Comparison of ENCODE assay signal across 1 cellular context in genomic region chr13:46181799-46182490, GRCh38.
TF ChIP-seq lines count a peak whose summit lies in the region.

A gene with protein sequence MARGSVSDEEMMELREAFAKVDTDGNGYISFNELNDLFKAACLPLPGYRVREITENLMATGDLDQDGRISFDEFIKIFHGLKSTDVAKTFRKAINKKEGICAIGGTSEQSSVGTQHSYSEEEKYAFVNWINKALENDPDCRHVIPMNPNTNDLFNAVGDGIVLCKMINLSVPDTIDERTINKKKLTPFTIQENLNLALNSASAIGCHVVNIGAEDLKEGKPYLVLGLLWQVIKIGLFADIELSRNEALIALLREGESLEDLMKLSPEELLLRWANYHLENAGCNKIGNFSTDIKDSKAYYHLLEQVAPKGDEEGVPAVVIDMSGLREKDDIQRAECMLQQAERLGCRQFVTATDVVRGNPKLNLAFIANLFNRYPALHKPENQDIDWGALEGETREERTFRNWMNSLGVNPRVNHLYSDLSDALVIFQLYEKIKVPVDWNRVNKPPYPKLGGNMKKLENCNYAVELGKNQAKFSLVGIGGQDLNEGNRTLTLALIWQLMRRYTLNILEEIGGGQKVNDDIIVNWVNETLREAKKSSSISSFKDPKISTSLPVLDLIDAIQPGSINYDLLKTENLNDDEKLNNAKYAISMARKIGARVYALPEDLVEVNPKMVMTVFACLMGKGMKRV (minus strand): TSS chr13:46182177. CDS start chr13:46159662, 22,515 bp downstream.

TF ChIP-seq in K562, 482 proteins besides CTCF, POLR2A, EP300 and RAD21 (continued from another document and continues in another):
- peak; percentile 82; the same call in 1 of the 2 replicates for TF ChIP-seq SREBF1 (IDR thresholded peaks at IDR 0.05; ENCODE audit: borderline replicate concordance, low read depth, low read length)
- TF ChIP-seq RNF2 (IDR thresholded peaks at IDR 0.05): peak; percentile 53
- no peak for TF ChIP-seq ZNF23 (CRISPR knock-in tag; IDR thresholded peaks at IDR 0.05)
- TF ChIP-seq, protein P1, sequence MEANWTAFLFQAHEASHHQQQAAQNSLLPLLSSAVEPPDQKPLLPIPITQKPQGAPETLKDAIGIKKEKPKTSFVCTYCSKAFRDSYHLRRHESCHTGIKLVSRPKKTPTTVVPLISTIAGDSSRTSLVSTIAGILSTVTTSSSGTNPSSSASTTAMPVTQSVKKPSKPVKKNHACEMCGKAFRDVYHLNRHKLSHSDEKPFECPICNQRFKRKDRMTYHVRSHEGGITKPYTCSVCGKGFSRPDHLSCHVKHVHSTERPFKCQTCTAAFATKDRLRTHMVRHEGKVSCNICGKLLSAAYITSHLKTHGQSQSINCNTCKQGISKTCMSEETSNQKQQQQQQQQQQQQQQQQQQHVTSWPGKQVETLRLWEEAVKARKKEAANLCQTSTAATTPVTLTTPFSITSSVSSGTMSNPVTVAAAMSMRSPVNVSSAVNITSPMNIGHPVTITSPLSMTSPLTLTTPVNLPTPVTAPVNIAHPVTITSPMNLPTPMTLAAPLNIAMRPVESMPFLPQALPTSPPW (CRISPR knock-in tag; IDR thresholded peaks at IDR 0.05): 0 out of 2 replicates have a peak, but pooled peaks have one; percentile 14
- TF ChIP-seq NONO (IDR thresholded peaks at IDR 0.05; ENCODE audit: low read depth in 2 of 2, low read length in 1 of 2): peak in 1 of 2 experiments; percentile 48; a peak in 1 of 4 replicates
- TF ChIP-seq, protein P2, sequence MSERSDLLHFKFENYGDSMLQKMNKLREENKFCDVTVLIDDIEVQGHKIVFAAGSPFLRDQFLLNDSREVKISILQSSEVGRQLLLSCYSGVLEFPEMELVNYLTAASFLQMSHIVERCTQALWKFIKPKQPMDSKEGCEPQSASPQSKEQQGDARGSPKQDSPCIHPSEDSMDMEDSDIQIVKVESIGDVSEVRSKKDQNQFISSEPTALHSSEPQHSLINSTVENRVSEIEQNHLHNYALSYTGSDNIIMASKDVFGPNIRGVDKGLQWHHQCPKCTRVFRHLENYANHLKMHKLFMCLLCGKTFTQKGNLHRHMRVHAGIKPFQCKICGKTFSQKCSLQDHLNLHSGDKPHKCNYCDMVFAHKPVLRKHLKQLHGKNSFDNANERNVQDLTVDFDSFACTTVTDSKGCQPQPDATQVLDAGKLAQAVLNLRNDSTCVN (CRISPR knock-in tag; IDR thresholded peaks at IDR 0.05): no peak
- TF ChIP-seq NFIC (IDR thresholded peaks at IDR 0.05): peak; percentile 12; the same call in 1 of the 2 replicates
- 0 out of 2 replicates have a peak, but pooled peaks have one; percentile 7 for TF ChIP-seq CREB1 (IDR thresholded peaks at IDR 0.05)
- peak; percentile 27; the same call in 1 of the 2 replicates for TF ChIP-seq CREB1 (CRISPR knock-in tag; IDR thresholded peaks at IDR 0.05)
- 0 out of 2 replicates have a peak, but pooled peaks have one; percentile 23 for TF ChIP-seq GATA2 (CRISPR knock-in tag; IDR thresholded peaks at IDR 0.05)
- TF ChIP-seq, protein P3, sequence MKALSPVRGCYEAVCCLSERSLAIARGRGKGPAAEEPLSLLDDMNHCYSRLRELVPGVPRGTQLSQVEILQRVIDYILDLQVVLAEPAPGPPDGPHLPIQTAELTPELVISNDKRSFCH (CRISPR knock-in tag; IDR thresholded peaks at IDR 0.05): no peak
- TF ChIP-seq, protein P3 (tag; IDR thresholded peaks at IDR 0.05): 0 out of 2 replicates have a peak, but pooled peaks have one; percentile 25
- TF ChIP-seq ZNF77 (CRISPR knock-in tag; IDR thresholded peaks at IDR 0.05): no peak
- TF ChIP-seq MLX (CRISPR knock-in tag; conservative IDR thresholded peaks at IDR 0.05): no peak
- peak; percentile 87 for TF ChIP-seq NFRKB (IDR thresholded peaks at IDR 0.05; ENCODE audit: low read depth)
- peak; percentile 51; the same call in 1 of the 2 replicates for TF ChIP-seq POLR2G (IDR thresholded peaks at IDR 0.05; ENCODE audit: low read depth, low read length)
- TF ChIP-seq, protein P4, sequence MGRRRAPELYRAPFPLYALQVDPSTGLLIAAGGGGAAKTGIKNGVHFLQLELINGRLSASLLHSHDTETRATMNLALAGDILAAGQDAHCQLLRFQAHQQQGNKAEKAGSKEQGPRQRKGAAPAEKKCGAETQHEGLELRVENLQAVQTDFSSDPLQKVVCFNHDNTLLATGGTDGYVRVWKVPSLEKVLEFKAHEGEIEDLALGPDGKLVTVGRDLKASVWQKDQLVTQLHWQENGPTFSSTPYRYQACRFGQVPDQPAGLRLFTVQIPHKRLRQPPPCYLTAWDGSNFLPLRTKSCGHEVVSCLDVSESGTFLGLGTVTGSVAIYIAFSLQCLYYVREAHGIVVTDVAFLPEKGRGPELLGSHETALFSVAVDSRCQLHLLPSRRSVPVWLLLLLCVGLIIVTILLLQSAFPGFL (CRISPR knock-in tag; IDR thresholded peaks at IDR 0.05): 0 out of 2 replicates have a peak, but pooled peaks have one; percentile 32
- peak; percentile 53; the same call in 1 of the 2 replicates for TF ChIP-seq SMARCE1 (IDR thresholded peaks at IDR 0.05)
- TF ChIP-seq ZKSCAN3 (CRISPR knock-in tag; IDR thresholded peaks at IDR 0.05): no peak
- no peak for TF ChIP-seq CCAR2 (IDR thresholded peaks at IDR 0.05; ENCODE audit: low read depth, low read length)
- TF ChIP-seq DEAF1 (CRISPR knock-in tag; IDR thresholded peaks at IDR 0.05): 0 out of 2 replicates have a peak, but pooled peaks have one; percentile 14
- TF ChIP-seq SPI1 (IDR thresholded peaks at IDR 0.05; ENCODE audit: borderline replicate concordance, low read depth, low read length): peak; percentile 99
- 0 out of 2 replicates have a peak, but pooled peaks have one; percentile 48 for TF ChIP-seq ZKSCAN8 (CRISPR knock-in tag; IDR thresholded peaks at IDR 0.05)
- peak; percentile 51; the same call in 1 of the 2 replicates for TF ChIP-seq TEAD4 (IDR thresholded peaks at IDR 0.05; ENCODE audit: low read length)
- no peak for TF ChIP-seq TEAD4 (CRISPR knock-in tag; IDR thresholded peaks at IDR 0.05; ENCODE audit: borderline replicate concordance)
- TF ChIP-seq HDAC1 (IDR thresholded peaks at IDR 0.05): 0 out of 4 replicates have a peak, but pooled peaks of 1 of the 2 experiments have one; percentile 44
- TF ChIP-seq ARID1B (IDR thresholded peaks at IDR 0.05): no peak; the same call in 1 of the 2 replicates
- TF ChIP-seq MCM7 (IDR thresholded peaks at IDR 0.05): no peak
- TF ChIP-seq TSHZ1 (CRISPR knock-in tag; IDR thresholded peaks at IDR 0.05): no peak
- TF ChIP-seq ELK3 (CRISPR knock-in tag; IDR thresholded peaks at IDR 0.05): no peak
- TF ChIP-seq HDAC2 (IDR thresholded peaks at IDR 0.05): 0 out of 2 replicates have a peak, but pooled peaks have one; percentile 51
- no peak for TF ChIP-seq BDP1 (IDR thresholded peaks at IDR 0.05; ENCODE audit: insufficient read depth, insufficient read length)
- TF ChIP-seq TAF9B (IDR thresholded peaks at IDR 0.05; ENCODE audit: partially characterized antibody): peak; percentile 74
- peak; percentile 24; the same call in 1 of the 2 replicates for TF ChIP-seq ZNF316 (IDR thresholded peaks at IDR 0.05)
- no peak for TF ChIP-seq KLF10 (CRISPR knock-in tag; IDR thresholded peaks at IDR 0.05)
- no peak for TF ChIP-seq HCFC1 (IDR thresholded peaks at IDR 0.05; ENCODE audit: low read depth, low read length)
- peak; percentile 39; the same call in 1 of the 2 replicates for TF ChIP-seq ZNF175 (CRISPR knock-in tag; IDR thresholded peaks at IDR 0.05; ENCODE audit: low read depth)
- peak; percentile 85 for TF ChIP-seq TBP (optimal IDR thresholded peaks at IDR 0.05; ENCODE audit: low read depth, low read length)
- TF ChIP-seq, protein P5, sequence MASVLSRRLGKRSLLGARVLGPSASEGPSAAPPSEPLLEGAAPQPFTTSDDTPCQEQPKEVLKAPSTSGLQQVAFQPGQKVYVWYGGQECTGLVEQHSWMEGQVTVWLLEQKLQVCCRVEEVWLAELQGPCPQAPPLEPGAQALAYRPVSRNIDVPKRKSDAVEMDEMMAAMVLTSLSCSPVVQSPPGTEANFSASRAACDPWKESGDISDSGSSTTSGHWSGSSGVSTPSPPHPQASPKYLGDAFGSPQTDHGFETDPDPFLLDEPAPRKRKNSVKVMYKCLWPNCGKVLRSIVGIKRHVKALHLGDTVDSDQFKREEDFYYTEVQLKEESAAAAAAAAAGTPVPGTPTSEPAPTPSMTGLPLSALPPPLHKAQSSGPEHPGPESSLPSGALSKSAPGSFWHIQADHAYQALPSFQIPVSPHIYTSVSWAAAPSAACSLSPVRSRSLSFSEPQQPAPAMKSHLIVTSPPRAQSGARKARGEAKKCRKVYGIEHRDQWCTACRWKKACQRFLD (CRISPR knock-in tag; IDR thresholded peaks at IDR 0.05): no peak
- TF ChIP-seq, protein P6, sequence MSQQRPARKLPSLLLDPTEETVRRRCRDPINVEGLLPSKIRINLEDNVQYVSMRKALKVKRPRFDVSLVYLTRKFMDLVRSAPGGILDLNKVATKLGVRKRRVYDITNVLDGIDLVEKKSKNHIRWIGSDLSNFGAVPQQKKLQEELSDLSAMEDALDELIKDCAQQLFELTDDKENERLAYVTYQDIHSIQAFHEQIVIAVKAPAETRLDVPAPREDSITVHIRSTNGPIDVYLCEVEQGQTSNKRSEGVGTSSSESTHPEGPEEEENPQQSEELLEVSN (IDR thresholded peaks at IDR 0.05; ENCODE audit: borderline replicate concordance in 1 of 2, extremely low read depth in 1 of 2, insufficient read depth in 1 of 2, insufficient read length in 1 of 2, low read depth in 1 of 2, low read length in 1 of 2, poor library complexity in 1 of 2, severe bottlenecking in 1 of 2): peak in 1 of 2 experiments; percentile 18
- no peak for TF ChIP-seq NFYB (IDR thresholded peaks at IDR 0.05; ENCODE audit: extremely low read depth, insufficient read length)
- TF ChIP-seq HMBOX1 (IDR thresholded peaks at IDR 0.05): peak; percentile 64
- TF ChIP-seq ZBTB8A (IDR thresholded peaks at IDR 0.05; ENCODE audit: partially characterized antibody): no peak
